Comparison of ENCODE assay signal across 2 cellular contexts in genomic region chr5:83476470-83476817, GRCh38.
TF ChIP-seq lines count a peak whose summit lies in the region.

No MANE protein-coding gene starts in this region.

TF ChIP-seq in SK-N-SH, 30 proteins besides CTCF, POLR2A, EP300 and RAD21:
- TF ChIP-seq TCF12 (IDR thresholded peaks at IDR 0.05): no peak
- no peak for TF ChIP-seq FOSL2 (IDR thresholded peaks at IDR 0.05; ENCODE audit: borderline replicate concordance, low read depth)
- TF ChIP-seq NRF1 (IDR thresholded peaks at IDR 0.05; ENCODE audit: low read depth, low read length): no peak
- TF ChIP-seq JUND (IDR thresholded peaks at IDR 0.05): no peak
- TF ChIP-seq YY1 (IDR thresholded peaks at IDR 0.05; ENCODE audit: low read depth): no peak
- TF ChIP-seq, protein P1, sequence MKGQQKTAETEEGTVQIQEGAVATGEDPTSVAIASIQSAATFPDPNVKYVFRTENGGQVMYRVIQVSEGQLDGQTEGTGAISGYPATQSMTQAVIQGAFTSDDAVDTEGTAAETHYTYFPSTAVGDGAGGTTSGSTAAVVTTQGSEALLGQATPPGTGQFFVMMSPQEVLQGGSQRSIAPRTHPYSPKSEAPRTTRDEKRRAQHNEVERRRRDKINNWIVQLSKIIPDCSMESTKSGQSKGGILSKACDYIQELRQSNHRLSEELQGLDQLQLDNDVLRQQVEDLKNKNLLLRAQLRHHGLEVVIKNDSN (IDR thresholded peaks at IDR 0.05; ENCODE audit: borderline replicate concordance, low read depth): no peak
- TF ChIP-seq RFX5 (IDR thresholded peaks at IDR 0.05; ENCODE audit: low read length): no peak
- no peak for TF ChIP-seq SIN3A (IDR thresholded peaks at IDR 0.05; ENCODE audit: borderline replicate concordance, low read depth, low read length)
- no peak for TF ChIP-seq TEAD4 (IDR thresholded peaks at IDR 0.05; ENCODE audit: borderline replicate concordance, insufficient read depth)
- no peak for TF ChIP-seq FOXM1 (IDR thresholded peaks at IDR 0.05; ENCODE audit: low read depth)
- TF ChIP-seq, protein P2, sequence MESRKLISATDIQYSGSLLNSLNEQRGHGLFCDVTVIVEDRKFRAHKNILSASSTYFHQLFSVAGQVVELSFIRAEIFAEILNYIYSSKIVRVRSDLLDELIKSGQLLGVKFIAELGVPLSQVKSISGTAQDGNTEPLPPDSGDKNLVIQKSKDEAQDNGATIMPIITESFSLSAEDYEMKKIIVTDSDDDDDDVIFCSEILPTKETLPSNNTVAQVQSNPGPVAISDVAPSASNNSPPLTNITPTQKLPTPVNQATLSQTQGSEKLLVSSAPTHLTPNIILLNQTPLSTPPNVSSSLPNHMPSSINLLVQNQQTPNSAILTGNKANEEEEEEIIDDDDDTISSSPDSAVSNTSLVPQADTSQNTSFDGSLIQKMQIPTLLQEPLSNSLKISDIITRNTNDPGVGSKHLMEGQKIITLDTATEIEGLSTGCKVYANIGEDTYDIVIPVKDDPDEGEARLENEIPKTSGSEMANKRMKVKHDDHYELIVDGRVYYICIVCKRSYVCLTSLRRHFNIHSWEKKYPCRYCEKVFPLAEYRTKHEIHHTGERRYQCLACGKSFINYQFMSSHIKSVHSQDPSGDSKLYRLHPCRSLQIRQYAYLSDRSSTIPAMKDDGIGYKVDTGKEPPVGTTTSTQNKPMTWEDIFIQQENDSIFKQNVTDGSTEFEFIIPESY (IDR thresholded peaks at IDR 0.05; ENCODE audit: borderline replicate concordance, low read depth): no peak
- TF ChIP-seq GABPA (IDR thresholded peaks at IDR 0.05; ENCODE audit: low read depth): no peak
- no peak for TF ChIP-seq MEF2A (IDR thresholded peaks at IDR 0.05; ENCODE audit: borderline replicate concordance, low read depth)
- no peak for TF ChIP-seq RXRA (IDR thresholded peaks at IDR 0.05; ENCODE audit: borderline replicate concordance, low read depth)
- no peak for TF ChIP-seq FOXJ3 (CRISPR knock-in tag; IDR thresholded peaks at IDR 0.05)
TF ChIP-seq in SK-N-SH: peak in this region for 0.

TF ChIP-seq in SK-N-SH treated with all-trans-retinoic acid at 6 μM for 48 hours, 23 proteins besides CTCF, POLR2A, EP300 and RAD21:
- TF ChIP-seq ZFP3 (CRISPR knock-in tag; IDR thresholded peaks at IDR 0.05) (no peak), SNAI2 (CRISPR knock-in tag; IDR thresholded peaks at IDR 0.05) (no peak), CSDC2 (CRISPR knock-in tag; IDR thresholded peaks at IDR 0.05) (no peak), ARNTL (CRISPR knock-in tag; IDR thresholded peaks at IDR 0.05; ENCODE audit: borderline replicate concordance, low read depth) (no peak), CSRNP3 (CRISPR knock-in tag; IDR thresholded peaks at IDR 0.05) (no peak), RARB (CRISPR knock-in tag; IDR thresholded peaks at IDR 0.05) (no peak), ZFP30 (CRISPR knock-in tag; IDR thresholded peaks at IDR 0.05) (no peak), ZNF565 (CRISPR knock-in tag; conservative IDR thresholded peaks at IDR 0.05; ENCODE audit: low read depth) (no peak), GLIS3 (CRISPR knock-in tag; IDR thresholded peaks at IDR 0.05) (no peak)
- TF ChIP-seq, protein P3, sequence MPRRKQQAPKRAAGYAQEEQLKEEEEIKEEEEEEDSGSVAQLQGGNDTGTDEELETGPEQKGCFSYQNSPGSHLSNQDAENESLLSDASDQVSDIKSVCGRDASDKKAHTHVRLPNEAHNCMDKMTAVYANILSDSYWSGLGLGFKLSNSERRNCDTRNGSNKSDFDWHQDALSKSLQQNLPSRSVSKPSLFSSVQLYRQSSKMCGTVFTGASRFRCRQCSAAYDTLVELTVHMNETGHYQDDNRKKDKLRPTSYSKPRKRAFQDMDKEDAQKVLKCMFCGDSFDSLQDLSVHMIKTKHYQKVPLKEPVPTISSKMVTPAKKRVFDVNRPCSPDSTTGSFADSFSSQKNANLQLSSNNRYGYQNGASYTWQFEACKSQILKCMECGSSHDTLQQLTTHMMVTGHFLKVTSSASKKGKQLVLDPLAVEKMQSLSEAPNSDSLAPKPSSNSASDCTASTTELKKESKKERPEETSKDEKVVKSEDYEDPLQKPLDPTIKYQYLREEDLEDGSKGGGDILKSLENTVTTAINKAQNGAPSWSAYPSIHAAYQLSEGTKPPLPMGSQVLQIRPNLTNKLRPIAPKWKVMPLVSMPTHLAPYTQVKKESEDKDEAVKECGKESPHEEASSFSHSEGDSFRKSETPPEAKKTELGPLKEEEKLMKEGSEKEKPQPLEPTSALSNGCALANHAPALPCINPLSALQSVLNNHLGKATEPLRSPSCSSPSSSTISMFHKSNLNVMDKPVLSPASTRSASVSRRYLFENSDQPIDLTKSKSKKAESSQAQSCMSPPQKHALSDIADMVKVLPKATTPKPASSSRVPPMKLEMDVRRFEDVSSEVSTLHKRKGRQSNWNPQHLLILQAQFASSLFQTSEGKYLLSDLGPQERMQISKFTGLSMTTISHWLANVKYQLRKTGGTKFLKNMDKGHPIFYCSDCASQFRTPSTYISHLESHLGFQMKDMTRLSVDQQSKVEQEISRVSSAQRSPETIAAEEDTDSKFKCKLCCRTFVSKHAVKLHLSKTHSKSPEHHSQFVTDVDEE (CRISPR knock-in tag; IDR thresholded peaks at IDR 0.05): no peak
